ENCODE assay signal across 24 cellular contexts in genomic region chr7:122965306-122965705, GRCh38. TPM values are rescaled to one million over a fixed set of nuclear protein-coding genes. Genes with fewer than 3 reads are reported as not detected.
DNase-seq lines count a peak whose midpoint lies in the region; ATAC-seq and TF ChIP-seq lines count a peak whose summit lies in the region.
"Had no signal": no experiment of that assay in that cellular context is flagged by ENCODE, and none has a peak within 500 bp of the region (broad histone marks: within the 10 kb centered on the region; RNA-seq: fewer than 3 reads in every experiment).

No MANE protein-coding gene starts in this region.

- BruUV-seq in A673 (replicated peaks; lab: Mats Ljungman, UMichigan) = no TSS peak

- H3K9me3 ChIP-seq in A673 (ENCODE audit: low read depth, low read length, poor library complexity, severe bottlenecking) (no peaks in the 10 kb centered on the region), BE2C (no peaks in the 10 kb centered on the region)
- H3K9me3 ChIP-seq: esophagus muscularis mucosa, left ventricle myocardium inferior had no signal

- no peak for ATAC-seq in GM21737 (IDR thresholded peaks at IDR 0.05; ENCODE audit: unreplicated experiment)

- H3K4me1 ChIP-seq in A673 (ENCODE audit: insufficient read depth, low read length, poor library complexity, severe bottlenecking) = peaks cover 53% of the 10 kb centered on the region
- no peaks in the 10 kb centered on the region for H3K4me1 ChIP-seq in BE2C
- H3K4me1 ChIP-seq: esophagus muscularis mucosa, left ventricle myocardium inferior had no signal

- DNase-seq in A673 (ENCODE audit: low spot score) = no peak
- DNase-seq in NCI-H1417 (lab: John Stamatoyannopoulos, UW) = peak; percentile 49 to 92 (median 52)
- DNase-seq in NCI-H510A (lab: John Stamatoyannopoulos, UW) = peak; percentile 20
- DNase-seq in choroid plexus epithelial cell (ENCODE audit: low read depth) = peak; percentile 57
- no peak for DNase-seq in inferior parietal cortex (ENCODE audit: extremely low spot score)
- no peak for DNase-seq in RWPE1 (ENCODE audit: low spot score)
- no peak for DNase-seq in BE2C
- DNase-seq: activated CD4-positive, CD25-positive, alpha-beta regulatory T cell treated with anti-CD3 and anti-CD28 coated beads, Interleukin-2, amount 50 U/mL, for 72 hours; activated CD8-positive, alpha-beta memory T cell treated with anti-CD3 and anti-CD28 coated beads for 24 hours; activated naive CD4-positive, alpha-beta T cell treated with anti-CD3 and anti-CD28 coated beads, Interleukin-2, amount 50 U/mL, for 16 hours; activated T-cell treated with anti-CD3 and anti-CD28 coated beads, Interleukin-2, amount 50 U/mL, for 48 hours; DMS153; effector CD4-positive, alpha-beta T cell; HCEC 1CT; KG1; left ventricle myocardium inferior; NCI-H82; nucleus accumbens; substantia nigra had no signal

- CTCF ChIA-PET in A673 (lab: Charles Lee) = interaction anchor here (1.2 kb wide), 1 partner anchor 64 kb away, joined by 3 read pairs; no protein-coding TSS in a partner anchor
- CTCF ChIA-PET in RWPE1 (lab: Yijun Ruan, JAX) = no interaction called here

- POLR2A ChIA-PET in A673 (lab: Charles Lee; ENCODE audit: low non-redundant PET) = no interaction called here
- POLR2A ChIA-PET in RWPE1 (lab: Yijun Ruan, JAX; ENCODE audit: low non-redundant PET) = no interaction called here

- H3K27me3 ChIP-seq in A673 (replicated peaks; ENCODE audit: insufficient read depth, low read depth, low read length, poor library complexity) (no peaks in the 10 kb centered on the region), BE2C (no peaks in the 10 kb centered on the region)
- H3K27me3 ChIP-seq: esophagus muscularis mucosa had no signal

- no peak overlapping the region for H3K4me3 ChIP-seq in A673 (ENCODE audit: low read depth, low read length, poor library complexity, severe bottlenecking)
- H3K4me3 ChIP-seq in choroid plexus epithelial cell (ENCODE audit: low read depth, low read length) = no peak overlapping the region
- H3K4me3 ChIP-seq in BE2C (ENCODE audit: low read depth, low read length) = no peak overlapping the region
- H3K4me3 ChIP-seq: esophagus muscularis mucosa, left ventricle myocardium inferior had no signal

- intact Hi-C loops in A673 (cut with micrococcal nuclease; ENCODE audit: unreplicated experiment) = loop anchor here (5.0 kb wide), 2 partner anchors 78 to 163 kb away; partner anchors contain the start of gene CADPS2

- H3K36me3 ChIP-seq in A673 (ENCODE audit: insufficient read depth, low read length, poor library complexity, severe bottlenecking) (no peaks in the 10 kb centered on the region), BE2C (no peaks in the 10 kb centered on the region)
- H3K36me3 ChIP-seq: esophagus muscularis mucosa, left ventricle myocardium inferior had no signal

- TF ChIP-seq CTCF in A673 (conservative IDR thresholded peaks at IDR 0.05; ENCODE audit: low read depth, low read length) (no peak), choroid plexus epithelial cell (conservative IDR thresholded peaks at IDR 0.05; ENCODE audit: low read depth, low read length) (no peak), RWPE1 (conservative IDR thresholded peaks at IDR 0.05; ENCODE audit: low read depth) (no peak), BE2C (IDR thresholded peaks at IDR 0.05; ENCODE audit: low read depth, low read length) (no peak)

- H3K27ac ChIP-seq in A673 (ENCODE audit: low read depth, low read length, poor library complexity, severe bottlenecking) = peak overlapping the region; percentile 74
- no peak overlapping the region for H3K27ac ChIP-seq in RWPE1
- H3K27ac ChIP-seq: esophagus muscularis mucosa, left ventricle myocardium inferior had no signal

RNA-seq across cellular contexts. Expression of gene TAS2R16, which starts 30.2 kb away (rescaled TPM):
- not detected in 2 replicates for total RNA-seq in A673 (2021)
- not detected for polyA plus RNA-seq in BE2C (2012; ENCODE audit: insufficient read depth, insufficient read length, low read depth)
- total RNA-seq: astrocyte, esophagus muscularis mucosa, left ventricle myocardium inferior, mucosa of gallbladder had no signal
- polyA plus RNA-seq: CD14-positive monocyte had no signal

Comparison
In these comparisons a context has a peak if more than half of its experiments do, and no peak if none do; other contexts are left out.
1. DNase-seq: peak in NCI-H1417 (3 of 3), NCI-H510A (single experiment) and choroid plexus epithelial cell (single experiment); none in A673 (single experiment), inferior parietal cortex (single experiment), RWPE1 (single experiment) and BE2C (single experiment).